In the genomic region with DNA sequence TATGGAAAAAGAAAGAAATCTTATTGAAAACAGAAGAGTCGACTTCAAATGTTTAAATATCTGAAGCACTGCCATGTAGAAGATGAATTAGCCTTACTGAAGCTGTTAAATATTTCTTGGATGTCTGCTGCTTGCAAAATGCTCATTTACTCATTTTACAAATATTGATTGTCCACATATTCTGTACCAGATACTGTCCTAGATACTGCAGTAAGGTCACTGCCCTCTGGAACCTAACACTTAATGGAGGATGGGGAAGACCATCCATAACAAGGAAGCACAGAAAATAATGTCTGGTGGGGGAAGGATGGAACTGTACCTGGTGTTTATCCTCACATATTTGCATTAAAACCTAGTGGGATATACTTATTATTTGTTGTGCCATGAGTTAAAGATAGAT, we compare ENCODE assay signal across 25 cellular contexts.
"Had no signal": no experiment of that assay in that cellular context is flagged by ENCODE, and none has a peak within 500 bp of the region (broad histone marks: within the 10 kb centered on the region; RNA-seq: fewer than 3 reads in every experiment).

No MANE protein-coding gene starts in this region.

- H3K36me3 Mint-ChIP-seq: mesothelial cell of epicardium had no signal

- H3K9me3 Mint-ChIP-seq: effector memory CD8-positive, alpha-beta T cell; endodermal cell had no signal

- H2AFZ ChIP-seq: hepatocyte had no signal

- H3K79me2 ChIP-seq: hepatocyte had no signal

- H3K27ac ChIP-seq: coronary artery, epithelial cell of prostate, esophagus squamous epithelium, foreskin keratinocyte, gastroesophageal sphincter, heart left ventricle, hepatocyte, left ventricle myocardium inferior, lower lobe of right lung had no signal

- DNase-seq: dermis blood vessel endothelial cell; effector CD8-positive, alpha-beta T cell; effector memory CD8-positive, alpha-beta T cell; endodermal cell; erythroblast; esophagus squamous epithelium; foreskin keratinocyte; heart left ventricle; hypothalamus; left cardiac atrium; left ventricle myocardium inferior; lower lobe of right lung; mesenchymal stem cell; mucosa of descending colon; naive B cell had no signal

- H3K27ac Mint-ChIP-seq: effector memory CD8-positive, alpha-beta T cell; endodermal cell; mesothelial cell of epicardium; naive B cell had no signal

- H3K4me3 ChIP-seq: coronary artery, esophagus squamous epithelium, gastroesophageal sphincter, heart left ventricle, hepatocyte, left ventricle myocardium inferior, lower lobe of right lung, mucosa of descending colon had no signal

- H3K4me2 ChIP-seq: hepatocyte had no signal

- H3K36me3 ChIP-seq: esophagus squamous epithelium, gastroesophageal sphincter, heart left ventricle, left ventricle myocardium inferior, lower lobe of right lung had no signal

- H3K4me1 Mint-ChIP-seq: naive B cell had no signal

- H3K4me1 ChIP-seq: esophagus squamous epithelium, foreskin keratinocyte, lower lobe of right lung had no signal

- H3K27me3 ChIP-seq: esophagus squamous epithelium, gastroesophageal sphincter, heart left ventricle, hepatocyte had no signal

- ATAC-seq: effector memory CD8-positive, alpha-beta T cell; esophagus mucosa; foreskin keratinocyte; gastroesophageal sphincter; heart left ventricle; left cardiac atrium; lower lobe of right lung; mucosa of descending colon had no signal

- H3K27me3 Mint-ChIP-seq: effector memory CD8-positive, alpha-beta T cell had no signal

- H3K4me3 Mint-ChIP-seq: effector memory CD8-positive, alpha-beta T cell; endodermal cell; mesothelial cell of epicardium; naive B cell had no signal

- H3K9me3 ChIP-seq: esophagus squamous epithelium, gastroesophageal sphincter, heart left ventricle, left ventricle myocardium inferior, lower lobe of right lung, mucosa of descending colon had no signal

- FAIRE-seq: colon, endometrium, frontal cortex, keratinocyte had no signal
